ENCODE assay signal across 9 cellular contexts in genomic region chr18:9808530-9809241, GRCh38.
DNase-seq lines count a peak whose midpoint lies in the region; ATAC-seq and TF ChIP-seq lines count a peak whose summit lies in the region.
"Had no signal": no experiment of that assay in that cellular context is flagged by ENCODE, and none has a peak within 500 bp of the region (broad histone marks: within the 10 kb centered on the region; RNA-seq: fewer than 3 reads in every experiment).

No MANE protein-coding gene starts in this region.

- TF ChIP-seq CTCF in RWPE2 (IDR thresholded peaks at IDR 0.05; ENCODE audit: poor library complexity, severe bottlenecking) (no peak), foreskin keratinocyte (conservative IDR thresholded peaks at IDR 0.05) (no peak), nephron progenitor cell (IDR thresholded peaks at IDR 0.05) (no peak), upper lobe of right lung (IDR thresholded peaks at IDR 0.05) (no peak)

- no peak overlapping the region for H3K27ac Mint-ChIP-seq in nephron progenitor cell
- H3K27ac Mint-ChIP-seq: stimulated activated memory B cell treated with anti-CD40 and anti-IgM and Interleukin-4, amounts not matched to agents 10 μg/mL and 1 μg/mL and 100 μg/mL, for 72 hours had no signal

- peaks cover 14% of the 10 kb centered on the region for H3K36me3 Mint-ChIP-seq in nephron progenitor cell (ENCODE audit: low read depth)

- H3K27ac ChIP-seq in RWPE2 (ENCODE audit: poor library complexity, severe bottlenecking) (peak overlapping the region; percentile 45), foreskin keratinocyte (no peak overlapping the region), upper lobe of right lung (peak overlapping the region; percentile 60)

- peaks cover 9% of the 10 kb centered on the region for H3K27me3 Mint-ChIP-seq in nephron progenitor cell (ENCODE audit: low read depth, poor library complexity)
- H3K27me3 Mint-ChIP-seq: stimulated activated memory B cell treated with anti-CD40 and anti-IgM and Interleukin-4, amounts not matched to agents 10 μg/mL and 1 μg/mL and 100 μg/mL, for 72 hours had no signal

- ATAC-seq in RWPE2 (ENCODE audit: low read depth) (peak; percentile 77), foreskin keratinocyte (peak; percentile 71), upper lobe of right lung (peak; percentile 45), GM18868 (IDR thresholded peaks at IDR 0.05; ENCODE audit: unreplicated experiment) (no peak), GM21423 (IDR thresholded peaks at IDR 0.05; ENCODE audit: unreplicated experiment) (no peak), GM19452 (IDR thresholded peaks at IDR 0.05; ENCODE audit: unreplicated experiment) (no peak)
- ATAC-seq: stimulated activated memory B cell treated with anti-CD40 and anti-IgM and Interleukin-4, amounts not matched to agents 10 μg/mL and 1 μg/mL and 100 μg/mL, for 72 hours had no signal

- no peak overlapping the region for H3K4me3 Mint-ChIP-seq in nephron progenitor cell
- H3K4me3 Mint-ChIP-seq: stimulated activated memory B cell treated with anti-CD40 and anti-IgM and Interleukin-4, amounts not matched to agents 10 μg/mL and 1 μg/mL and 100 μg/mL, for 72 hours had no signal

- H3K36me3 ChIP-seq in RWPE2 (ENCODE audit: low read depth) = no peaks in the 10 kb centered on the region
- H3K36me3 ChIP-seq in upper lobe of right lung = no peaks in the 10 kb centered on the region

- peaks cover 17% of the 10 kb centered on the region for H3K4me1 ChIP-seq in RWPE2 (ENCODE audit: insufficient read depth, poor library complexity, severe bottlenecking)
- peaks cover 9% of the 10 kb centered on the region for H3K4me1 ChIP-seq in foreskin keratinocyte
- peaks cover 21% of the 10 kb centered on the region for H3K4me1 ChIP-seq in upper lobe of right lung

- no peak overlapping the region for H3K4me3 ChIP-seq in RWPE2 (ENCODE audit: severe bottlenecking)
- H3K4me3 ChIP-seq in upper lobe of right lung = no peak overlapping the region

- H3K27me3 ChIP-seq in RWPE2 (ENCODE audit: insufficient read depth, poor library complexity, severe bottlenecking) (no peaks in the 10 kb centered on the region), foreskin keratinocyte (no peaks in the 10 kb centered on the region), upper lobe of right lung (no peaks in the 10 kb centered on the region)

- H3K9me3 ChIP-seq in RWPE2 (ENCODE audit: severe bottlenecking) (no peaks in the 10 kb centered on the region), upper lobe of right lung (no peaks in the 10 kb centered on the region)

- peaks cover 41% of the 10 kb centered on the region for H3K4me1 Mint-ChIP-seq in nephron progenitor cell

- intact Hi-C loops in upper lobe of right lung (cut with DNase I) = no loop called here

- DNase-seq in RWPE2 (ENCODE audit: low spot score) = no peak
- peak in 1 of 2 donors; percentile 57 for DNase-seq in foreskin keratinocyte
- peak; percentile 28 for DNase-seq in nephron progenitor cell
- DNase-seq in upper lobe of right lung = no peak
- no peak for DNase-seq in OCI-M2 (lab: John Stamatoyannopoulos, UW; ENCODE audit: unreplicated experiment)

- H3K9me3 Mint-ChIP-seq in nephron progenitor cell = peaks cover 17% of the 10 kb centered on the region
- H3K9me3 Mint-ChIP-seq: stimulated activated memory B cell treated with anti-CD40 and anti-IgM and Interleukin-4, amounts not matched to agents 10 μg/mL and 1 μg/mL and 100 μg/mL, for 72 hours had no signal

Comparison
In these comparisons a context has a peak if more than half of its experiments do, and no peak if none do; other contexts are left out.
1. ATAC-seq: peak in RWPE2 (single experiment), foreskin keratinocyte (single experiment) and upper lobe of right lung (single experiment); none in GM18868 (single experiment), GM21423 (single experiment) and GM19452 (single experiment).